9 cellular contexts compared by ENCODE assay signal in the genomic region with DNA sequence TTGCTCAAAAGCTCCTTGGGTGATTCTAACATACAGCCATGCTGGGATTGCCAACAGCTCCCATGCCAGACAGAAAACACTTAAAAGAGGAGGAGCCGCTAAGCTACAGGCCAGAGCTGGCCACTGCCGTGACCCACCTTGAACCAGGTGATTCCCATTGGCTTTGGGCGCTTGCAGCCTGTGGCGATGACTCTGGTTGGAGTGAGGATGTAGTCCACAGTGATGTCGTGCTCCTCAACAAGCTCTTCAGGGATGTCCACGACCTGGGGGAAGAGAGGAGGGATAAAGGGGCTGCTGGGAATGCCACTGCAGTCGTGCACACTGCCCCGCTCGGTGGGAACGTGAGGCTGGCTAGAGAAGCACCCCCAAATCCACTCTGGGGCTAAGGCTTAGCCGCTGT. TPM values are rescaled to one million over a fixed set of nuclear protein-coding genes. Genes with fewer than 3 reads are reported as not detected.
"Had no signal": no experiment of that assay in that cellular context is flagged by ENCODE, and none has a peak within 500 bp of the region (broad histone marks: within the 10 kb centered on the region; RNA-seq: fewer than 3 reads in every experiment).

No MANE protein-coding gene starts in this region.

- FAIRE-seq: HepG2 had no signal

- DNase-seq: GM23248, GOT3, H7, HFFc6 had no signal

- H3K9ac ChIP-seq: GM23248 had no signal

- H3K9me3 ChIP-seq: HAP-1 had no signal

- H3K27ac ChIP-seq: GM23248 had no signal

- H3K4me1 ChIP-seq: HAP-1 had no signal

- H3K4me3 ChIP-seq: GM23248, HAP-1 had no signal

- ATAC-seq: HCT116, HepG2 had no signal

- H2AFZ ChIP-seq: GM23248 had no signal

RNA-seq across cellular contexts. Expression of a gene that starts 25.1 kb away (rescaled TPM):
- total RNA-seq: HepG2, HT-29 had no signal
- polyA plus RNA-seq: HepG2, IgD-negative memory B cell had no signal

RNA-seq across cellular contexts. Expression of a gene that starts 31.2 kb away (rescaled TPM):
- total RNA-seq: H7, HepG2, HT-29 had no signal
- polyA plus RNA-seq: HepG2, IgD-negative memory B cell had no signal

RNA-seq across cellular contexts. Expression of a gene that starts 36.8 kb away (rescaled TPM):
- total RNA-seq: HepG2 had no signal
- polyA plus RNA-seq: HepG2, IgD-negative memory B cell had no signal
